32 cellular contexts compared by ENCODE assay signal in genomic region chr12:122635471-122635870, GRCh38.
"Had no signal": no experiment of that assay in that cellular context is flagged by ENCODE, and none has a peak within 500 bp of the region (broad histone marks: within the 10 kb centered on the region; RNA-seq: fewer than 3 reads in every experiment).

No MANE protein-coding gene starts in this region.

- H3K36me3 Mint-ChIP-seq: natural killer cell treated with Interleukin-12 subunit alpha and Interleukin-12 subunit beta and Interleukin-15 and Interleukin-18, amount 100 ng/mL, for 72 hours had no signal

- DNase-seq: activated CD4-positive, alpha-beta memory T cell treated with anti-CD3 and anti-CD28 coated beads, Interleukin-2, amount 10 ng/mL, durations not matched to agents 7 days and 5 days; activated CD4-positive, alpha-beta T cell treated with anti-CD3 and anti-CD28 coated beads for 4 hours; activated CD8-positive, alpha-beta memory T cell treated with anti-CD3 and anti-CD28 coated beads, Interleukin-2, amount 50 U/mL, for 48 hours; activated gamma-delta T cell treated with Interleukin-2 at 50 U/mL for 16 hours; activated naive CD4-positive, alpha-beta T cell treated with anti-CD3 and anti-CD28 coated beads, Interleukin-2, amount 50 U/mL, for 16 hours; activated T-cell treated with anti-CD3 and anti-CD28 coated beads, Interleukin-2, amount 50 U/mL, for 24 hours; amygdala; dermis blood vessel endothelial cell; effector CD4-positive, alpha-beta T cell; foreskin keratinocyte; heart left ventricle; hypothalamus; immature natural killer cell; kidney; left colon; midbrain; right lobe of liver; stimulated activated CD4-positive, alpha-beta T cell treated with anti-CD3 and anti-CD28 coated beads, Interleukin-12 subunit alpha, Interleukin-12 subunit beta, amount 100 ng/mL, for 4 hours; stimulated activated CD4-positive, alpha-beta T cell treated with anti-CD3 and anti-CD28 coated beads, Interleukin-4, amount 100 ng/mL, for 4 hours; stimulated activated CD8-positive, alpha-beta memory T cell treated with anti-CD3 and anti-CD28 coated beads, Interleukin-4, amount 100 ng/mL, for 48 hours; stimulated activated naive CD8-positive, alpha-beta T cell treated with anti-CD3 and anti-CD28 coated beads, Interleukin-15, amount 100 ng/mL, for 72 hours; substantia nigra; SW 1271; thyroid gland; upper lobe of left lung had no signal

- H3K27me3 Mint-ChIP-seq: activated CD4-positive, alpha-beta memory T cell treated with anti-CD3 and anti-CD28 coated beads, Interleukin-2, amount 10 ng/mL, durations not matched to agents 7 days and 5 days; activated T-cell treated with anti-CD3 and anti-CD28 coated beads, Interleukin-2, amount 50 U/mL, for 24 hours; central memory CD8-positive, alpha-beta T cell; memory B cell; natural killer cell treated with Interleukin-12 subunit alpha and Interleukin-12 subunit beta and Interleukin-15 and Interleukin-18, amount 100 ng/mL, for 72 hours; stimulated activated memory B cell treated with anti-CD40 and anti-IgM and Interleukin-4, amounts not matched to agents 10 μg/mL and 1 μg/mL and 100 μg/mL, for 72 hours; stimulated activated naive CD8-positive, alpha-beta T cell treated with anti-CD3 and anti-CD28 coated beads, Interleukin-15, amount 100 ng/mL, for 72 hours had no signal

- ATAC-seq: foreskin keratinocyte; heart left ventricle; left colon; natural killer cell treated with Interleukin-12 subunit alpha and Interleukin-12 subunit beta and Interleukin-15 and Interleukin-18, amount 100 ng/mL, for 72 hours; right lobe of liver; stimulated activated memory B cell treated with anti-CD40 and anti-IgM and Interleukin-4, amounts not matched to agents 10 μg/mL and 1 μg/mL and 100 μg/mL, for 72 hours; stimulated activated naive CD8-positive, alpha-beta T cell treated with anti-CD3 and anti-CD28 coated beads, Interleukin-15, amount 100 ng/mL, for 72 hours had no signal

- H3K9me3 ChIP-seq: esophagus muscularis mucosa, heart left ventricle, neutrophil, right lobe of liver, thyroid gland, upper lobe of left lung had no signal

- H3K4me3 Mint-ChIP-seq: activated CD4-positive, alpha-beta memory T cell treated with anti-CD3 and anti-CD28 coated beads, Interleukin-2, amount 10 ng/mL, durations not matched to agents 7 days and 5 days; activated T-cell treated with anti-CD3 and anti-CD28 coated beads, Interleukin-2, amount 50 U/mL, for 24 hours; central memory CD8-positive, alpha-beta T cell; immature natural killer cell; memory B cell; natural killer cell treated with Interleukin-12 subunit alpha and Interleukin-12 subunit beta and Interleukin-15 and Interleukin-18, amount 100 ng/mL, for 72 hours; stimulated activated memory B cell treated with anti-CD40 and anti-IgM and Interleukin-4, amounts not matched to agents 10 μg/mL and 1 μg/mL and 100 μg/mL, for 72 hours; stimulated activated naive CD8-positive, alpha-beta T cell treated with anti-CD3 and anti-CD28 coated beads, Interleukin-15, amount 100 ng/mL, for 72 hours had no signal

- H3K27ac ChIP-seq: esophagus muscularis mucosa, foreskin keratinocyte, heart left ventricle, neutrophil, right lobe of liver, skin epidermis, thyroid gland, upper lobe of left lung had no signal

- H3K27ac Mint-ChIP-seq: activated CD4-positive, alpha-beta memory T cell treated with anti-CD3 and anti-CD28 coated beads, Interleukin-2, amount 10 ng/mL, durations not matched to agents 7 days and 5 days; activated T-cell treated with anti-CD3 and anti-CD28 coated beads, Interleukin-2, amount 50 U/mL, for 24 hours; immature natural killer cell; memory B cell; natural killer cell treated with Interleukin-12 subunit alpha and Interleukin-12 subunit beta and Interleukin-15 and Interleukin-18, amount 100 ng/mL, for 72 hours; stimulated activated memory B cell treated with anti-CD40 and anti-IgM and Interleukin-4, amounts not matched to agents 10 μg/mL and 1 μg/mL and 100 μg/mL, for 72 hours had no signal

- H3K4me1 Mint-ChIP-seq: central memory CD8-positive, alpha-beta T cell; immature natural killer cell; stimulated activated naive CD8-positive, alpha-beta T cell treated with anti-CD3 and anti-CD28 coated beads, Interleukin-15, amount 100 ng/mL, for 72 hours had no signal

- H3K9me3 Mint-ChIP-seq: activated CD4-positive, alpha-beta memory T cell treated with anti-CD3 and anti-CD28 coated beads, Interleukin-2, amount 10 ng/mL, durations not matched to agents 7 days and 5 days; activated T-cell treated with anti-CD3 and anti-CD28 coated beads, Interleukin-2, amount 50 U/mL, for 24 hours; central memory CD8-positive, alpha-beta T cell; immature natural killer cell; memory B cell; natural killer cell treated with Interleukin-12 subunit alpha and Interleukin-12 subunit beta and Interleukin-15 and Interleukin-18, amount 100 ng/mL, for 72 hours; stimulated activated memory B cell treated with anti-CD40 and anti-IgM and Interleukin-4, amounts not matched to agents 10 μg/mL and 1 μg/mL and 100 μg/mL, for 72 hours; stimulated activated naive CD8-positive, alpha-beta T cell treated with anti-CD3 and anti-CD28 coated beads, Interleukin-15, amount 100 ng/mL, for 72 hours had no signal

- H3K4me1 ChIP-seq: esophagus muscularis mucosa, foreskin keratinocyte, heart left ventricle, right lobe of liver, thyroid gland, upper lobe of left lung had no signal

- H3K27me3 ChIP-seq: esophagus muscularis mucosa, foreskin keratinocyte, heart left ventricle, neutrophil, right lobe of liver, thyroid gland, upper lobe of left lung had no signal

- H3K36me3 ChIP-seq: neutrophil, right lobe of liver, thyroid gland, upper lobe of left lung had no signal

- H3K4me3 ChIP-seq: esophagus muscularis mucosa, heart left ventricle, right lobe of liver, skin epidermis, thyroid gland, upper lobe of left lung had no signal
